In the genomic region with DNA sequence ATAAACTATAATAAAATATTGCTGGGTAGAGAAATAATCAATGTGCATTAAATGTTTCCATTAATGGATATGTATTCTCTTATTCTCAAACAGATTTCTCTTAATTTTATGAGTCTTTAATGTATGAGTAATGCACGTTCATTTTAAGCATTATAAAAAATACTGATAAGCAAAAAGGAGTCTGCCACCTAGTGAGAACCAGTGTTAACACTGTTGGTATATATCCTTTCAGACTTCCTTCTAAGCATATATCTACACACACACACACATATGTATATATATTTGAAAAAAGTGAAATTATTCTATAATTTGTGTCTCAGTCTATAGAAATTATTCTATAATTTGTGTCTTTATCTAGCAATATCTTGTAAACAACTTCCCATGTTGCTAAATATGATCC, we compare ENCODE assay signal across 15 cellular contexts.
DNase-seq lines count a peak whose midpoint lies in the region; ATAC-seq, FAIRE-seq and TF ChIP-seq lines count a peak whose summit lies in the region.
"Had no signal": no experiment of that assay in that cellular context is flagged by ENCODE, and none has a peak within 500 bp of the region (broad histone marks: within the 10 kb centered on the region; RNA-seq: fewer than 3 reads in every experiment).

No MANE protein-coding gene starts in this region.

- H3K79me2 ChIP-seq in Loucy (ENCODE audit: insufficient read depth, low read length), result no peaks in the 10 kb centered on the region

- no peaks in the 10 kb centered on the region for H3F3A ChIP-seq in Loucy (ENCODE audit: low read depth)

- DNase-seq in adipocyte (ENCODE audit: low read depth) (peak; percentile 22), iris pigment epithelial cell (ENCODE audit: low read depth) (peak; percentile 16), NCI-H1417 (lab: John Stamatoyannopoulos, UW) (no peak), NCI-H146 treated with DMSO at 0.1 percent for 48 hours (lab: John Stamatoyannopoulos, UW; ENCODE audit: unreplicated experiment) (no peak)
- DNase-seq in effector memory CD8-positive, alpha-beta T cell, result no peak
- no peak for DNase-seq in activated naive CD4-positive, alpha-beta T cell treated with anti-CD3 and anti-CD28 coated beads, Interleukin-2, amount 10 ng/mL, durations not matched to agents 7 days and 5 days
- DNase-seq: KG1; NCI-H345; posterior cingulate gyrus; stimulated activated CD4-positive, alpha-beta T cell treated with anti-CD3 and anti-CD28 coated beads, Interleukin-1b, Interleukin-23, amount 100 ng/mL, for 48 hours; trophoblast cell had no signal

- H3K4me1 Mint-ChIP-seq in effector memory CD8-positive, alpha-beta T cell (ENCODE audit: low read depth in 2 of 2), result no peaks in the 10 kb centered on the region
- H3K4me1 Mint-ChIP-seq in activated naive CD4-positive, alpha-beta T cell treated with anti-CD3 and anti-CD28 coated beads, Interleukin-2, amount 10 ng/mL, durations not matched to agents 7 days and 5 days, result peaks cover 2% of the 10 kb centered on the region
- H3K4me1 Mint-ChIP-seq: activated naive CD4-positive, alpha-beta T cell treated with anti-CD3 and anti-CD28 coated beads, Interleukin-2, amount 50 U/mL, for 24 hours had no signal

- H3K4me3 ChIP-seq in Loucy (ENCODE audit: low read length, poor library complexity, severe bottlenecking) (no peak overlapping the region), adipocyte (ENCODE audit: low read length) (no peak overlapping the region)
- H3K4me3 ChIP-seq: coronary artery had no signal

- H3K27me3 ChIP-seq in Loucy (ENCODE audit: insufficient read depth, low read length, poor library complexity, severe bottlenecking) (no peaks in the 10 kb centered on the region), adipocyte (replicated peaks; ENCODE audit: control insufficient read depth, insufficient read depth, low read length) (peaks cover 12% of the 10 kb centered on the region)

- H3K27ac Mint-ChIP-seq in effector memory CD8-positive, alpha-beta T cell, result no peak overlapping the region
- H3K27ac Mint-ChIP-seq in activated naive CD4-positive, alpha-beta T cell treated with anti-CD3 and anti-CD28 coated beads, Interleukin-2, amount 10 ng/mL, durations not matched to agents 7 days and 5 days, result no peak overlapping the region
- H3K27ac Mint-ChIP-seq: activated naive CD4-positive, alpha-beta T cell treated with anti-CD3 and anti-CD28 coated beads, Interleukin-2, amount 50 U/mL, for 24 hours had no signal

- no peak overlapping the region for H3K9ac ChIP-seq in Loucy (ENCODE audit: low read depth, low read length, poor library complexity, severe bottlenecking)
- no peak overlapping the region for H3K9ac ChIP-seq in adipocyte (ENCODE audit: low read length)

- ATAC-seq in effector memory CD8-positive, alpha-beta T cell (replicated peaks), result no peak

- H3K9me3 ChIP-seq in Loucy (ENCODE audit: insufficient read depth, low read depth, low read length), result no peaks in the 10 kb centered on the region
- no peaks in the 10 kb centered on the region for H3K9me3 ChIP-seq in adipocyte (ENCODE audit: control insufficient read depth, low read length)

- H2AFZ ChIP-seq in Loucy (ENCODE audit: low read length), result no peak overlapping the region

- no peaks in the 10 kb centered on the region for H3K9me2 ChIP-seq in Loucy (replicated peaks; ENCODE audit: low read depth, low read length)

- H3K4me3 Mint-ChIP-seq in effector memory CD8-positive, alpha-beta T cell, result no peak overlapping the region
- no peak overlapping the region for H3K4me3 Mint-ChIP-seq in activated naive CD4-positive, alpha-beta T cell treated with anti-CD3 and anti-CD28 coated beads, Interleukin-2, amount 10 ng/mL, durations not matched to agents 7 days and 5 days
- H3K4me3 Mint-ChIP-seq: activated naive CD4-positive, alpha-beta T cell treated with anti-CD3 and anti-CD28 coated beads, Interleukin-2, amount 50 U/mL, for 24 hours had no signal

- H3K9me3 Mint-ChIP-seq in effector memory CD8-positive, alpha-beta T cell, result no peaks in the 10 kb centered on the region
- no peaks in the 10 kb centered on the region for H3K9me3 Mint-ChIP-seq in activated naive CD4-positive, alpha-beta T cell treated with anti-CD3 and anti-CD28 coated beads, Interleukin-2, amount 10 ng/mL, durations not matched to agents 7 days and 5 days
- H3K9me3 Mint-ChIP-seq: activated naive CD4-positive, alpha-beta T cell treated with anti-CD3 and anti-CD28 coated beads, Interleukin-2, amount 50 U/mL, for 24 hours had no signal

- no peaks in the 10 kb centered on the region for H3K27me3 Mint-ChIP-seq in effector memory CD8-positive, alpha-beta T cell
- H3K27me3 Mint-ChIP-seq in activated naive CD4-positive, alpha-beta T cell treated with anti-CD3 and anti-CD28 coated beads, Interleukin-2, amount 10 ng/mL, durations not matched to agents 7 days and 5 days, result no peaks in the 10 kb centered on the region
- H3K27me3 Mint-ChIP-seq: activated naive CD4-positive, alpha-beta T cell treated with anti-CD3 and anti-CD28 coated beads, Interleukin-2, amount 50 U/mL, for 24 hours had no signal

- TF ChIP-seq CTCF in Loucy (conservative IDR thresholded peaks at IDR 0.05; ENCODE audit: low read length), result peak; percentile 37

- no peak overlapping the region for H3K4me2 ChIP-seq in Loucy (ENCODE audit: low read depth, low read length, poor library complexity, severe bottlenecking)

- H4K20me1 ChIP-seq in Loucy (ENCODE audit: insufficient read depth, low read length, poor library complexity, severe bottlenecking), result no peaks in the 10 kb centered on the region

- CTCF ChIA-PET in activated naive CD4-positive, alpha-beta T cell treated with anti-CD3 and anti-CD28 coated beads, Interleukin-2, amount 10 ng/mL, durations not matched to agents 7 days and 5 days (lab: Charles Lee), result no interaction called here

- H3K36me3 Mint-ChIP-seq in effector memory CD8-positive, alpha-beta T cell (ENCODE audit: insufficient read depth), result peaks cover 17% of the 10 kb centered on the region
- peaks cover 29% of the 10 kb centered on the region for H3K36me3 Mint-ChIP-seq in activated naive CD4-positive, alpha-beta T cell treated with anti-CD3 and anti-CD28 coated beads, Interleukin-2, amount 10 ng/mL, durations not matched to agents 7 days and 5 days
- H3K36me3 Mint-ChIP-seq: activated naive CD4-positive, alpha-beta T cell treated with anti-CD3 and anti-CD28 coated beads, Interleukin-2, amount 50 U/mL, for 24 hours had no signal

- FAIRE-seq in G401.6 (lab: Jason Lieb, UNC), result peak; percentile 53

- H3K36me3 ChIP-seq in Loucy (ENCODE audit: insufficient read depth, low read length) (peaks cover 12% of the 10 kb centered on the region; the same call in 1 of the 2 replicates), adipocyte (ENCODE audit: control insufficient read depth, insufficient read depth, low read length, severe bottlenecking) (peaks cover 23% of the 10 kb centered on the region)

- no peaks in the 10 kb centered on the region for H3K4me1 ChIP-seq in Loucy (ENCODE audit: insufficient read depth, low read length, poor library complexity, severe bottlenecking)
- no peaks in the 10 kb centered on the region for H3K4me1 ChIP-seq in adipocyte (ENCODE audit: control insufficient read depth, insufficient read depth, low read length)

Comparison
In these comparisons a context has a peak if more than half of its experiments do, and no peak if none do; other contexts are left out.
1. DNase-seq: peak in adipocyte (single experiment) and iris pigment epithelial cell (single experiment); none in effector memory CD8-positive, alpha-beta T cell (0 of 3), activated naive CD4-positive, alpha-beta T cell treated with anti-CD3 and anti-CD28 coated beads, Interleukin-2, amount 10 ng/mL, durations not matched to agents 7 days and 5 days (single experiment), NCI-H1417 (0 of 3) and NCI-H146 treated with DMSO at 0.1 percent for 48 hours (single experiment).